In the genomic region with DNA sequence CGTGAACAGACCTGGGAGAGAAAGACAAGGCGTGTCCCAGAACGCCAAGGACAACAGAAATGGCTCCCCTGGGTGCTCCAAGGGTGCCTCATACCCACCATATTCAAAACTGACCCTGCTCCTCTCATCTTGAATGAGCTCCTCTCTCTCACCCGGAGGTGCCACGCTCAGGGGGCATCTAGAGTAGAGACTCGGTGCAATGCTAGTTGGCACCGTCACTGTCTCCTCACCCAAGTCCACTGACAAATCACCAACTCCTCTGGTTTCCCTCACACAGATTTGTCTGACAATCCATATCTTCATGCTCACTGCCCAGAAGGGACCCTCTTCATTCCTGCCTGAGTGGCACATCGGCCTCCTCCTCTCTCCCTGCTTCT, we compare ENCODE assay signal across 11 cellular contexts. TPM values are rescaled to one million over a fixed set of nuclear protein-coding genes. Genes with fewer than 3 reads are reported as not detected.
A peak's percentile ranks its signal among the peaks of the same experiment; 100 is the strongest.
DNase-seq lines count a peak whose midpoint lies in the region; ATAC-seq and TF ChIP-seq lines count a peak whose summit lies in the region.
"Had no signal": no experiment of that assay in that cellular context is flagged by ENCODE, and none has a peak within 500 bp of the region (broad histone marks: within the 10 kb centered on the region; RNA-seq: fewer than 3 reads in every experiment).

No MANE protein-coding gene starts in this region.

- H3K9me3 ChIP-seq in heart left ventricle (no peaks in the 10 kb centered on the region), mesenchymal stem cell (ENCODE audit: control insufficient read depth, low read length) (no peaks in the 10 kb centered on the region), upper lobe of right lung (no peaks in the 10 kb centered on the region)

- no peak overlapping the region for H3K23ac ChIP-seq in mesenchymal stem cell (ENCODE audit: low read length in 2 of 2)

- peak overlapping the region in 1 of 2 experiments; percentile 40 for H3K18ac ChIP-seq in mesenchymal stem cell (ENCODE audit: low read depth in 1 of 2, low read length in 2 of 2)

- peaks cover 13% of the 10 kb centered on the region for H3K9me3 Mint-ChIP-seq in activated T-helper 2 cell treated with anti-CD3 and anti-CD28 coated beads, Interferon-gamma antibody, Interleukin-2, Interleukin-4, amounts not matched to agents 10 μg/mL and 5 μg/mL and 100 μg/mL, durations not matched to agents 14 hours and 24 hours and 36 hours

- H3K79me1 ChIP-seq in mesenchymal stem cell (replicated peaks; ENCODE audit: low read length, poor library complexity, severe bottlenecking), result no peaks in the 10 kb centered on the region

- H2BK120ac ChIP-seq in mesenchymal stem cell (ENCODE audit: low read depth, low read length), result no peak overlapping the region

- intact Hi-C loops in cardiac septum (cut with DNase I) (no loop called here), heart left ventricle (cut with DNase I) (no loop called here), upper lobe of right lung (cut with DNase I) (no loop called here)
- intact Hi-C loops in activated T-helper 2 cell treated with anti-CD3 and anti-CD28 coated beads, Interferon-gamma antibody, Interleukin-2, Interleukin-4, amounts not matched to agents 10 μg/mL and 5 μg/mL and 100 μg/mL, durations not matched to agents 14 hours and 24 hours and 36 hours (cut with micrococcal nuclease), result no loop called here

- H3K27ac Mint-ChIP-seq in activated T-helper 2 cell treated with anti-CD3 and anti-CD28 coated beads, Interferon-gamma antibody, Interleukin-2, Interleukin-4, amounts not matched to agents 10 μg/mL and 5 μg/mL and 100 μg/mL, durations not matched to agents 14 hours and 24 hours and 36 hours, result peak overlapping the region; percentile 96

- H3K4ac ChIP-seq in mesenchymal stem cell (ENCODE audit: low read depth in 1 of 2, low read length in 2 of 2), result no peak overlapping the region

- TF ChIP-seq POLR2A in heart left ventricle (IDR thresholded peaks at IDR 0.05), result no peak

- H2BK12ac ChIP-seq in mesenchymal stem cell (ENCODE audit: low read length in 2 of 2), result no peak overlapping the region

- H3K4me1 ChIP-seq in heart left ventricle, result peaks cover 0 to 19% (median 6%) of the 10 kb centered on the region in 12 donors
- peaks cover 8% of the 10 kb centered on the region for H3K4me1 ChIP-seq in mesenchymal stem cell (ENCODE audit: control insufficient read depth, insufficient read depth, low read depth, low read length)
- peaks cover 3% of the 10 kb centered on the region for H3K4me1 ChIP-seq in upper lobe of right lung
- H3K4me1 ChIP-seq in foreskin keratinocyte, result no peaks in the 10 kb centered on the region

- DNase-seq in cardiac septum (ENCODE audit: low spot score) (peak; percentile 12), heart left ventricle (no peak), mesenchymal stem cell (no peak), upper lobe of right lung (peak; percentile 54), NCI-H1105 treated with DMSO at 0.1 percent for 48 hours (lab: John Stamatoyannopoulos, UW) (no peak), NCI-H82 (lab: John Stamatoyannopoulos, UW) (no peak), foreskin keratinocyte (no peak)
- DNase-seq in activated T-helper 2 cell treated with anti-CD3 and anti-CD28 coated beads, Interferon-gamma antibody, Interleukin-2, Interleukin-4, amounts not matched to agents 10 μg/mL and 5 μg/mL and 100 μg/mL, durations not matched to agents 14 hours and 24 hours and 36 hours (ENCODE audit: low spot score), result no peak
- DNase-seq: NCI-H146 had no signal

- H3K27me3 Mint-ChIP-seq in activated T-helper 2 cell treated with anti-CD3 and anti-CD28 coated beads, Interferon-gamma antibody, Interleukin-2, Interleukin-4, amounts not matched to agents 10 μg/mL and 5 μg/mL and 100 μg/mL, durations not matched to agents 14 hours and 24 hours and 36 hours (ENCODE audit: low read depth), result peaks cover 3% of the 10 kb centered on the region

- H2BK5ac ChIP-seq in mesenchymal stem cell (ENCODE audit: low read depth, low read length, poor library complexity, severe bottlenecking), result no peak overlapping the region

- H2AFZ ChIP-seq in mesenchymal stem cell (ENCODE audit: low read depth, low read length), result peak overlapping the region; percentile 74

- H4K8ac ChIP-seq in mesenchymal stem cell (ENCODE audit: low read length), result peak overlapping the region; percentile 92

- peak overlapping the region; percentile 44 for H2BK15ac ChIP-seq in mesenchymal stem cell (ENCODE audit: low read depth, poor library complexity, severe bottlenecking)

- no peak overlapping the region for H4K91ac ChIP-seq in mesenchymal stem cell (ENCODE audit: low read length)

- no peak overlapping the region for H3K4me3 ChIP-seq in heart left ventricle
- no peak overlapping the region for H3K4me3 ChIP-seq in mesenchymal stem cell (ENCODE audit: insufficient read depth in 1 of 2, low read depth in 1 of 2, low read length in 2 of 2)
- no peak overlapping the region for H3K4me3 ChIP-seq in upper lobe of right lung

- 78 to 94% (median 87%) methylated on average over 8 of the region's 8 CpGs for whole genome bisulfite sequencing in heart left ventricle, 4 donors
- 89% methylated on average over 8 of the region's 8 CpGs for WGBS in mesenchymal stem cell

- H3K4me2 ChIP-seq in mesenchymal stem cell (ENCODE audit: low read length, poor library complexity, severe bottlenecking), result no peak overlapping the region

- no peak overlapping the region for H3K9ac ChIP-seq in mesenchymal stem cell (ENCODE audit: low read length)

- no peaks in the 10 kb centered on the region for H3K36me3 ChIP-seq in heart left ventricle
- peaks cover 0 to 7% of the 10 kb centered on the region in 2 experiments for H3K36me3 ChIP-seq in mesenchymal stem cell (ENCODE audit: control insufficient read depth in 1 of 2, insufficient read depth in 2 of 2, low read depth in 1 of 2, low read length in 2 of 2)
- H3K36me3 ChIP-seq in upper lobe of right lung, result no peaks in the 10 kb centered on the region

- ATAC-seq in heart left ventricle (no peak), upper lobe of right lung (no peak), foreskin keratinocyte (no peak)

- H3K4me1 Mint-ChIP-seq in activated T-helper 2 cell treated with anti-CD3 and anti-CD28 coated beads, Interferon-gamma antibody, Interleukin-2, Interleukin-4, amounts not matched to agents 10 μg/mL and 5 μg/mL and 100 μg/mL, durations not matched to agents 14 hours and 24 hours and 36 hours (ENCODE audit: low read depth), result peaks cover 22% of the 10 kb centered on the region

- no peak overlapping the region for H3K4me3 Mint-ChIP-seq in activated T-helper 2 cell treated with anti-CD3 and anti-CD28 coated beads, Interferon-gamma antibody, Interleukin-2, Interleukin-4, amounts not matched to agents 10 μg/mL and 5 μg/mL and 100 μg/mL, durations not matched to agents 14 hours and 24 hours and 36 hours (ENCODE audit: low read depth)

- H3K14ac ChIP-seq in mesenchymal stem cell (ENCODE audit: low read length in 2 of 2), result no peak overlapping the region

- TF ChIP-seq CTCF in heart left ventricle (IDR thresholded peaks at IDR 0.05) (no peak), upper lobe of right lung (IDR thresholded peaks at IDR 0.05) (no peak), foreskin keratinocyte (conservative IDR thresholded peaks at IDR 0.05) (no peak)

- peaks cover 7% of the 10 kb centered on the region for H3K36me3 Mint-ChIP-seq in activated T-helper 2 cell treated with anti-CD3 and anti-CD28 coated beads, Interferon-gamma antibody, Interleukin-2, Interleukin-4, amounts not matched to agents 10 μg/mL and 5 μg/mL and 100 μg/mL, durations not matched to agents 14 hours and 24 hours and 36 hours (ENCODE audit: low read depth)

- H3K27me3 ChIP-seq in heart left ventricle (no peaks in the 10 kb centered on the region), mesenchymal stem cell (ENCODE audit: control insufficient read depth in 1 of 2, insufficient read depth in 1 of 2, low read length in 2 of 2) (peaks cover 12 to 29% of the 10 kb centered on the region in 2 experiments), upper lobe of right lung (no peaks in the 10 kb centered on the region), foreskin keratinocyte (no peaks in the 10 kb centered on the region)

- H3K27ac ChIP-seq in heart left ventricle, result peak overlapping the region in 4 of 12 donors; percentile 5 to 46 (median 31)
- H3K27ac ChIP-seq in mesenchymal stem cell (ENCODE audit: low read length, poor library complexity, severe bottlenecking), result no peak overlapping the region
- peak overlapping the region; percentile 47 for H3K27ac ChIP-seq in upper lobe of right lung
- no peak overlapping the region for H3K27ac ChIP-seq in foreskin keratinocyte

- H2AK5ac ChIP-seq in mesenchymal stem cell (ENCODE audit: low read length, severe bottlenecking), result no peak overlapping the region

RNA-seq across cellular contexts. Expression of gene TMEM125, which starts 5.0 kb away (rescaled TPM):
- not detected for total RNA-seq in cardiac septum
- total RNA-seq in heart left ventricle, result under 1 TPM in 4 of 9 donors, not detected in 5; 0.15 to 0.68 (median 0.47) TPM
- polyA plus RNA-seq in heart left ventricle, result under 1 TPM; 0.11 to 0.30 TPM
- total RNA-seq in activated T-helper 2 cell treated with anti-CD3 and anti-CD28 coated beads, Interferon-gamma antibody, Interleukin-2, Interleukin-4, amounts not matched to agents 10 μg/mL and 5 μg/mL and 100 μg/mL, durations not matched to agents 14 hours and 24 hours and 36 hours, result not detected in 2 replicates
- polyA plus RNA-seq in mesenchymal stem cell (2013, experiment 1 of 2), result 0.03 TPM
- polyA plus RNA-seq in mesenchymal stem cell (2013, experiment 2 of 2), result 0.04 TPM
- 188 TPM for total RNA-seq in upper lobe of right lung
- 1.9 and 2.3 TPM in 2 replicates for total RNA-seq in foreskin keratinocyte
- 1.8 and 2.7 TPM in 2 replicates for polyA plus RNA-seq in foreskin keratinocyte

RNA-seq across cellular contexts. Expression of gene C1orf210, which starts 10.6 kb away (rescaled TPM):
- not detected for total RNA-seq in cardiac septum
- not detected for total RNA-seq in heart left ventricle
- not detected for polyA plus RNA-seq in heart left ventricle
- total RNA-seq in activated T-helper 2 cell treated with anti-CD3 and anti-CD28 coated beads, Interferon-gamma antibody, Interleukin-2, Interleukin-4, amounts not matched to agents 10 μg/mL and 5 μg/mL and 100 μg/mL, durations not matched to agents 14 hours and 24 hours and 36 hours, result not detected in 2 replicates
- polyA plus RNA-seq in mesenchymal stem cell (2013, experiment 1 of 2), result not detected
- polyA plus RNA-seq in mesenchymal stem cell (2013, experiment 2 of 2), result not detected
- 18.9 TPM for total RNA-seq in upper lobe of right lung
- 3.8 and 4.3 TPM in 2 replicates for total RNA-seq in foreskin keratinocyte
- 5.2 and 6.4 TPM in 2 replicates for polyA plus RNA-seq in foreskin keratinocyte
- total RNA-seq: omental fat pad had no signal
- polyA plus RNA-seq: BJ had no signal

RNA-seq across cellular contexts. Expression of gene TIE1, which starts 26.0 kb away (rescaled TPM):
- total RNA-seq in cardiac septum, result 27.7 TPM
- total RNA-seq in heart left ventricle, result 10 to 100 TPM; 19.2 to 65.1 (median 28.4) TPM
- 10 to 100 TPM; 25.1 to 37.6 TPM for polyA plus RNA-seq in heart left ventricle
- total RNA-seq in activated T-helper 2 cell treated with anti-CD3 and anti-CD28 coated beads, Interferon-gamma antibody, Interleukin-2, Interleukin-4, amounts not matched to agents 10 μg/mL and 5 μg/mL and 100 μg/mL, durations not matched to agents 14 hours and 24 hours and 36 hours, result 2.9 and 3.1 TPM in 2 replicates
- 0.06 TPM for polyA plus RNA-seq in mesenchymal stem cell (2013, experiment 1 of 2)
- polyA plus RNA-seq in mesenchymal stem cell (2013, experiment 2 of 2), result 0.15 TPM
- 59.4 TPM for total RNA-seq in upper lobe of right lung
- total RNA-seq in foreskin keratinocyte, result not detected in 2 replicates
- not detected in 2 replicates for polyA plus RNA-seq in foreskin keratinocyte
- polyA plus RNA-seq: BJ had no signal

Comparison
In these comparisons a context has a peak if more than half of its experiments do, and no peak if none do; other contexts are left out.
1. DNase-seq: peak in cardiac septum (single experiment) and upper lobe of right lung (single experiment); none in heart left ventricle (0 of 5), activated T-helper 2 cell treated with anti-CD3 and anti-CD28 coated beads, Interferon-gamma antibody, Interleukin-2, Interleukin-4, amounts not matched to agents 10 μg/mL and 5 μg/mL and 100 μg/mL, durations not matched to agents 14 hours and 24 hours and 36 hours (single experiment), mesenchymal stem cell (single experiment), NCI-H1105 treated with DMSO at 0.1 percent for 48 hours (single experiment), NCI-H82 (single experiment) and foreskin keratinocyte (0 of 2).
2. RNA of gene TMEM125, which starts 5.0 kb away (total RNA-seq): 188 TPM in upper lobe of right lung (single experiment); 1.9 to 2.3 TPM in foreskin keratinocyte, 0.15 to 0.68 TPM in heart left ventricle, not detected in cardiac septum (single experiment) and not detected in activated T-helper 2 cell treated with anti-CD3 and anti-CD28 coated beads, Interferon-gamma antibody, Interleukin-2, Interleukin-4, amounts not matched to agents 10 μg/mL and 5 μg/mL and 100 μg/mL, durations not matched to agents 14 hours and 24 hours and 36 hours; every median in the first group is over 10 times any median in the second.